ENCODE assay signal across 8 cellular contexts in genomic region chr17:50634123-50634914, GRCh38. TPM values are rescaled to one million over a fixed set of nuclear protein-coding genes. Genes with fewer than 3 reads are reported as not detected.
A peak's percentile ranks its signal among the peaks of the same experiment; 100 is the strongest.
DNase-seq lines count a peak whose midpoint lies in the region; ATAC-seq and TF ChIP-seq lines count a peak whose summit lies in the region.

Gene ABCC3, plus strand, starts transcription at chr17:50634881. Its CDS starts 56 bp downstream, at chr17:50634937.

- ATAC-seq in activated T-cell treated with anti-CD3 and anti-CD28 coated beads, Interleukin-2, amount 50 U/mL, for 72 hours (replicated peaks in 1 of 2) = peak; percentile 46 to 49
- ATAC-seq in thoracic aorta (ENCODE audit: insufficient number of reproducible peaks, low FRiP score, low read depth) = no peak
- no peak for ATAC-seq in HG03521 (IDR thresholded peaks at IDR 0.05; ENCODE audit: unreplicated experiment)
- no peak for ATAC-seq in HG02763 (IDR thresholded peaks at IDR 0.05; ENCODE audit: unreplicated experiment)

- in situ Hi-C loops in T47D (cut with HindIII; ENCODE audit: low pct_unique_long_range_greater_than_20kb, low sequenced_read_pairs) = no loop called here

- H3K27ac ChIP-seq in thoracic aorta = peak within 1 kb of the TSS; percentile 15 to 49

- no peaks in the 10 kb centered on the region for H3K36me3 ChIP-seq in thoracic aorta

- H3K36me3 Mint-ChIP-seq in activated T-cell treated with anti-CD3 and anti-CD28 coated beads, Interleukin-2, amount 50 U/mL, for 72 hours (ENCODE audit: insufficient read depth in 2 of 2) = no peaks in the 10 kb centered on the region

- no peak within 1 kb of the TSS for H3K27ac Mint-ChIP-seq in activated T-cell treated with anti-CD3 and anti-CD28 coated beads, Interleukin-2, amount 50 U/mL, for 72 hours

- peak within 1 kb of the TSS in 1 of 2 donors; percentile 36 for H3K4me3 Mint-ChIP-seq in activated T-cell treated with anti-CD3 and anti-CD28 coated beads, Interleukin-2, amount 50 U/mL, for 72 hours

- H3K4me1 ChIP-seq in thoracic aorta (ENCODE audit: control insufficient read depth in 1 of 2, low read depth in 2 of 2) = peaks cover 24 to 61% of the 10 kb centered on the region in 2 donors

- H3K27me3 Mint-ChIP-seq in activated T-cell treated with anti-CD3 and anti-CD28 coated beads, Interleukin-2, amount 50 U/mL, for 72 hours (ENCODE audit: low read depth) = peaks cover 69% of the 10 kb centered on the region

- DNase-seq in activated T-cell treated with anti-CD3 and anti-CD28 coated beads, Interleukin-2, amount 50 U/mL, for 72 hours = peak; percentile 9 to 23
- DNase-seq in activated T-cell treated with anti-CD3 and anti-CD28 coated beads for 4 hours = no peak
- peak; percentile 55 to 74 for DNase-seq in T47D (ENCODE audit: low read depth in 1 of 2, low spot score in 1 of 2)
- DNase-seq in left kidney (ENCODE audit: low read depth, low spot score) = peak; percentile 55
- no peak for DNase-seq in thoracic aorta (ENCODE audit: low spot score)
- DNase-seq in stimulated activated CD8-positive, alpha-beta memory T cell treated with anti-CD3 and anti-CD28 coated beads, Interleukin-4, amount 100 ng/mL, for 48 hours = no peak

- H3K27me3 ChIP-seq in thoracic aorta (replicated peaks; ENCODE audit: insufficient read depth) = no peaks in the 10 kb centered on the region

- no peak for TF ChIP-seq CTCF in thoracic aorta (IDR thresholded peaks at IDR 0.05)

- peak within 1 kb of the TSS; percentile 88 for H3K4me3 ChIP-seq in thoracic aorta

- H3K9me3 Mint-ChIP-seq in activated T-cell treated with anti-CD3 and anti-CD28 coated beads, Interleukin-2, amount 50 U/mL, for 72 hours = no peaks in the 10 kb centered on the region

- no peaks in the 10 kb centered on the region for H3K9me3 ChIP-seq in thoracic aorta

- no peaks in the 10 kb centered on the region for H3K4me1 Mint-ChIP-seq in activated T-cell treated with anti-CD3 and anti-CD28 coated beads, Interleukin-2, amount 50 U/mL, for 72 hours (ENCODE audit: low read depth)

RNA-seq across cellular contexts. Expression of gene ABCC3, which starts in this region (rescaled TPM):
- total RNA-seq in activated T-cell treated with anti-CD3 and anti-CD28 coated beads, Interleukin-2, amount 50 U/mL, for 72 hours = not detected
- total RNA-seq in thoracic aorta = 100 to 1,000 TPM in 1 of 2 donors, 10 to 100 TPM in 1; 72.7 to 143 TPM

Comparison
In these comparisons a context has a peak if more than half of its experiments do, and no peak if none do; other contexts are left out.
1. RNA of gene ABCC3 (total RNA-seq): 72.7 to 143 TPM in thoracic aorta; not detected in activated T-cell treated with anti-CD3 and anti-CD28 coated beads, Interleukin-2, amount 50 U/mL, for 72 hours; every median in the first group is over 10 times any median in the second.
2. Peak in DNase-seq and ATAC-seq in activated T-cell treated with anti-CD3 and anti-CD28 coated beads, Interleukin-2, amount 50 U/mL, for 72 hours; RNA of the gene not detected or under 1 TPM.
3. DNase-seq: peak in T47D (2 of 2) and left kidney (single experiment); none in activated T-cell treated with anti-CD3 and anti-CD28 coated beads for 4 hours (single experiment), thoracic aorta (single experiment) and stimulated activated CD8-positive, alpha-beta memory T cell treated with anti-CD3 and anti-CD28 coated beads, Interleukin-4, amount 100 ng/mL, for 48 hours (single experiment).